1 cellular context compared by ENCODE assay signal in the genomic region with DNA sequence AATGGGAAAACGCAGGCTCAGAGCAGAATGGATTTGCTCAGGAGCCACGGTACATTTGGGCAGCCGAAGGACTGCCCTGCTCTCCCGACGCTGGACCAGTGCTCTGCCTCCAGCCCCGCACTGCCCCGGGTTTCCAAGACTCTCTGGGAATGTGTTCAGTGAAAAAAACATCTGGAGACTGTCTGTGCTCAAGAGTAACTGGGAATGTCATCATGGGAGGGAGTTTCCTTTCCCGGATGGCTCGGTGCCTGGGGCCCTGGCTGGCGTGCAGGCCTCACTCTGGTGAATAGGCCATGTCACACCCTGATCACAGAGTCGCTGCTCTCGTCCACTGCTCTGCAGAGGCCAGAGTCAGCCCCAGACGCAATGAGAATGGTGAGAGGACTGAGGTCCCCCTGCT.
TF ChIP-seq lines count a peak whose summit lies in the region.

No MANE protein-coding gene starts in this region.

TF ChIP-seq in liver, 16 proteins besides CTCF, POLR2A, EP300 and RAD21 (continued from another document):
- peak; percentile 73 for TF ChIP-seq REST (IDR thresholded peaks at IDR 0.05)
- TF ChIP-seq TAF1 (conservative IDR thresholded peaks at IDR 0.05), result no peak
- TF ChIP-seq YY1 (IDR thresholded peaks at IDR 0.05), result no peak
- peak; percentile 48 for TF ChIP-seq SP1 (IDR thresholded peaks at IDR 0.05)
- TF ChIP-seq FOXA1 (IDR thresholded peaks at IDR 0.05), result no peak
- no peak for TF ChIP-seq RXRA (IDR thresholded peaks at IDR 0.05)
- no peak for TF ChIP-seq HNF4A (conservative IDR thresholded peaks at IDR 0.05)
- TF ChIP-seq NR2F2 (IDR thresholded peaks at IDR 0.05), result peak; percentile 73
- no peak for TF ChIP-seq ATF3 (IDR thresholded peaks at IDR 0.05)
- TF ChIP-seq ZBTB33 (IDR thresholded peaks at IDR 0.05), result no peak
- TF ChIP-seq FOXA2 (IDR thresholded peaks at IDR 0.05), result no peak
